In genomic region chr3:101950985-101951733, GRCh38 we compare ENCODE assay signal across 12 cellular contexts.
DNase-seq lines count a peak whose midpoint lies in the region; ATAC-seq and TF ChIP-seq lines count a peak whose summit lies in the region.
"Had no signal": no experiment of that assay in that cellular context is flagged by ENCODE, and none has a peak within 500 bp of the region (broad histone marks: within the 10 kb centered on the region; RNA-seq: fewer than 3 reads in every experiment).

No MANE protein-coding gene starts in this region.

- no peak overlapping the region for H3K27ac Mint-ChIP-seq in activated CD8-positive, alpha-beta T cell treated with anti-CD3 and anti-CD28 coated beads for 36 hours
- no peak overlapping the region for H3K27ac Mint-ChIP-seq in activated CD8-positive, alpha-beta T cell treated with anti-CD3 and anti-CD28 coated beads, Interleukin-2, amount 10 ng/mL, durations not matched to agents 7 days and 5 days
- H3K27ac Mint-ChIP-seq in stimulated activated memory B cell treated with anti-CD40 and anti-IgM and Interleukin-4, amounts not matched to agents 10 μg/mL and 1 μg/mL and 100 μg/mL, for 72 hours = peak overlapping the region; percentile 86

- H3K9me3 Mint-ChIP-seq in activated CD8-positive, alpha-beta T cell treated with anti-CD3 and anti-CD28 coated beads for 36 hours = no peaks in the 10 kb centered on the region
- H3K9me3 Mint-ChIP-seq in activated CD8-positive, alpha-beta T cell treated with anti-CD3 and anti-CD28 coated beads, Interleukin-2, amount 10 ng/mL, durations not matched to agents 7 days and 5 days (ENCODE audit: insufficient read depth) = peaks cover 2% of the 10 kb centered on the region
- peaks cover 6% of the 10 kb centered on the region for H3K9me3 Mint-ChIP-seq in stimulated activated memory B cell treated with anti-CD40 and anti-IgM and Interleukin-4, amounts not matched to agents 10 μg/mL and 1 μg/mL and 100 μg/mL, for 72 hours

- intact Hi-C loops in activated CD8-positive, alpha-beta T cell treated with anti-CD3 and anti-CD28 coated beads for 36 hours (cut with micrococcal nuclease) = no loop called here

- peaks cover 13% of the 10 kb centered on the region for H3K4me1 Mint-ChIP-seq in activated CD8-positive, alpha-beta T cell treated with anti-CD3 and anti-CD28 coated beads for 36 hours (ENCODE audit: low read depth)
- H3K4me1 Mint-ChIP-seq in activated CD8-positive, alpha-beta T cell treated with anti-CD3 and anti-CD28 coated beads, Interleukin-2, amount 10 ng/mL, durations not matched to agents 7 days and 5 days (ENCODE audit: low read depth) = peaks cover 5% of the 10 kb centered on the region
- peaks cover 26% of the 10 kb centered on the region for H3K4me1 Mint-ChIP-seq in stimulated activated memory B cell treated with anti-CD40 and anti-IgM and Interleukin-4, amounts not matched to agents 10 μg/mL and 1 μg/mL and 100 μg/mL, for 72 hours

- no peak for TF ChIP-seq CTCF in activated CD8-positive, alpha-beta T cell treated with anti-CD3 and anti-CD28 coated beads for 36 hours (IDR thresholded peaks at IDR 0.05)

- no peak overlapping the region for H3K4me3 ChIP-seq in effector memory CD4-positive, alpha-beta T cell (ENCODE audit: insufficient read depth, low read depth, low read length, poor library complexity, severe bottlenecking)
- H3K4me3 ChIP-seq: SK-N-MC, thoracic aorta had no signal

- no peak overlapping the region for H3K27ac ChIP-seq in effector memory CD4-positive, alpha-beta T cell (ENCODE audit: insufficient read depth, low read length, poor library complexity, severe bottlenecking)
- H3K27ac ChIP-seq: SK-N-MC, thoracic aorta had no signal

- no peaks in the 10 kb centered on the region for H3K27me3 Mint-ChIP-seq in activated CD8-positive, alpha-beta T cell treated with anti-CD3 and anti-CD28 coated beads for 36 hours
- no peaks in the 10 kb centered on the region for H3K27me3 Mint-ChIP-seq in activated CD8-positive, alpha-beta T cell treated with anti-CD3 and anti-CD28 coated beads, Interleukin-2, amount 10 ng/mL, durations not matched to agents 7 days and 5 days (ENCODE audit: low read depth)
- no peaks in the 10 kb centered on the region for H3K27me3 Mint-ChIP-seq in stimulated activated memory B cell treated with anti-CD40 and anti-IgM and Interleukin-4, amounts not matched to agents 10 μg/mL and 1 μg/mL and 100 μg/mL, for 72 hours

- CTCF ChIA-PET in activated CD8-positive, alpha-beta T cell treated with anti-CD3 and anti-CD28 coated beads for 36 hours (lab: Charles Lee) = interaction anchor here (0.7 to 2.0 kb wide), 7 partner anchors 13 to 273 kb away, joined by 3 to 4 read pairs (median 3); no protein-coding TSS in a partner anchor
- CTCF ChIA-PET in activated CD8-positive, alpha-beta T cell treated with anti-CD3 and anti-CD28 coated beads, Interleukin-2, amount 10 ng/mL, durations not matched to agents 7 days and 5 days (lab: Charles Lee) = interaction anchor here (1.2 to 1.8 kb wide), 4 partner anchors 11 to 278 kb away, joined by 3 to 6 read pairs (median 4); no protein-coding TSS in a partner anchor

- H3K4me1 ChIP-seq in effector memory CD4-positive, alpha-beta T cell (ENCODE audit: control insufficient read depth, insufficient read depth, low read length, poor library complexity, severe bottlenecking) = no peaks in the 10 kb centered on the region

- no peak overlapping the region for H3K4me3 Mint-ChIP-seq in activated CD8-positive, alpha-beta T cell treated with anti-CD3 and anti-CD28 coated beads for 36 hours
- H3K4me3 Mint-ChIP-seq in activated CD8-positive, alpha-beta T cell treated with anti-CD3 and anti-CD28 coated beads, Interleukin-2, amount 10 ng/mL, durations not matched to agents 7 days and 5 days = no peak overlapping the region
- peak overlapping the region; percentile 20 for H3K4me3 Mint-ChIP-seq in stimulated activated memory B cell treated with anti-CD40 and anti-IgM and Interleukin-4, amounts not matched to agents 10 μg/mL and 1 μg/mL and 100 μg/mL, for 72 hours

- H3K27me3 ChIP-seq in effector memory CD4-positive, alpha-beta T cell (replicated peaks; ENCODE audit: control insufficient read depth, insufficient read depth, low read length, poor library complexity, severe bottlenecking) = no peaks in the 10 kb centered on the region

- no peaks in the 10 kb centered on the region for H3K36me3 ChIP-seq in effector memory CD4-positive, alpha-beta T cell (ENCODE audit: control insufficient read depth, insufficient read depth, low read length)
- H3K36me3 ChIP-seq: thoracic aorta had no signal

- no peaks in the 10 kb centered on the region for H3K36me3 Mint-ChIP-seq in activated CD8-positive, alpha-beta T cell treated with anti-CD3 and anti-CD28 coated beads for 36 hours (ENCODE audit: low read depth)
- no peaks in the 10 kb centered on the region for H3K36me3 Mint-ChIP-seq in activated CD8-positive, alpha-beta T cell treated with anti-CD3 and anti-CD28 coated beads, Interleukin-2, amount 10 ng/mL, durations not matched to agents 7 days and 5 days (ENCODE audit: low read depth)
- H3K36me3 Mint-ChIP-seq in stimulated activated memory B cell treated with anti-CD40 and anti-IgM and Interleukin-4, amounts not matched to agents 10 μg/mL and 1 μg/mL and 100 μg/mL, for 72 hours = peaks cover 7% of the 10 kb centered on the region

- no peaks in the 10 kb centered on the region for H3K9me3 ChIP-seq in effector memory CD4-positive, alpha-beta T cell (ENCODE audit: control insufficient read depth, low read length)
- H3K9me3 ChIP-seq: thoracic aorta had no signal

- DNase-seq in activated CD8-positive, alpha-beta T cell treated with anti-CD3 and anti-CD28 coated beads for 36 hours = no peak
- DNase-seq in activated CD8-positive, alpha-beta T cell treated with anti-CD3 and anti-CD28 coated beads, Interleukin-2, amount 10 ng/mL, durations not matched to agents 7 days and 5 days = no peak
- DNase-seq in dermis blood vessel endothelial cell (peak; percentile 33), DMS153 treated with DMSO at 0.1 percent for 48 hours (lab: John Stamatoyannopoulos, UW; ENCODE audit: unreplicated experiment) (no peak)
- DNase-seq in effector memory CD4-positive, alpha-beta T cell = no peak
- DNase-seq: NCI-H2029; stimulated activated CD4-positive, alpha-beta T cell treated with anti-CD3 and anti-CD28 coated beads, Interleukin-2, amount 100 ng/mL, for 24 hours had no signal

- POLR2A ChIA-PET in activated CD8-positive, alpha-beta T cell treated with anti-CD3 and anti-CD28 coated beads for 36 hours (lab: Charles Lee) = no interaction called here
- POLR2A ChIA-PET in activated CD8-positive, alpha-beta T cell treated with anti-CD3 and anti-CD28 coated beads, Interleukin-2, amount 10 ng/mL, durations not matched to agents 7 days and 5 days (lab: Charles Lee) = interaction anchor here (1.6 kb wide), 1 partner anchor 101 kb away, joined by 4 read pairs; the partner anchor contains the start of gene NFKBIZ

- ATAC-seq in activated CD8-positive, alpha-beta T cell treated with anti-CD3 and anti-CD28 coated beads for 36 hours = peak; percentile 3
- ATAC-seq in activated CD8-positive, alpha-beta T cell treated with anti-CD3 and anti-CD28 coated beads, Interleukin-2, amount 10 ng/mL, durations not matched to agents 7 days and 5 days = no peak
- peak; percentile 23 for ATAC-seq in HG03378 (IDR thresholded peaks at IDR 0.05; ENCODE audit: unreplicated experiment)
- ATAC-seq in stimulated activated memory B cell treated with anti-CD40 and anti-IgM and Interleukin-4, amounts not matched to agents 10 μg/mL and 1 μg/mL and 100 μg/mL, for 72 hours = no peak
- no peak for ATAC-seq in HG03139 (IDR thresholded peaks at IDR 0.05; ENCODE audit: unreplicated experiment)

Comparison
In these comparisons a context has a peak if more than half of its experiments do, and no peak if none do; other contexts are left out.
1. ATAC-seq: peak in activated CD8-positive, alpha-beta T cell treated with anti-CD3 and anti-CD28 coated beads for 36 hours (single experiment) and HG03378 (single experiment); none in activated CD8-positive, alpha-beta T cell treated with anti-CD3 and anti-CD28 coated beads, Interleukin-2, amount 10 ng/mL, durations not matched to agents 7 days and 5 days (single experiment), stimulated activated memory B cell treated with anti-CD40 and anti-IgM and Interleukin-4, amounts not matched to agents 10 μg/mL and 1 μg/mL and 100 μg/mL, for 72 hours (single experiment) and HG03139 (single experiment).